Comparison of ENCODE assay signal across 1 cellular context in the genomic region with DNA sequence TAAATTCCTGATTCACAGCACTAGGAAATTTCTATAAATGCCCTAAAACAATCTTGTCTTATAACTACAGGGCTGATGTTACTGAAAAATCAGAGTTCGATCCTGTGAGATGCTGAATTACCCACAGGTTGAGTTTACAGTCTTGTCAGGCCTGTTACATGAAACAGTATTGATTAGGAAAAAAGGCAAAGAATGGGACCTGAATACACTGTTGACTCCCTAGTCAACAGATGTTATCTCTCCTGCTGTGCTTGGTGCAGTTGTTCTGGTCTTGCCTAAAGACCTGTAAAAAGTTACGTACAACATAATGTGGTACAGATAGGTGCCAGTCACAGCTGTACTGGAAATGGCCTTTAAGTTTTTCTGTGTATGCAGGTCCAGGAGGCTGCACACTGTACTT.
TF ChIP-seq lines count a peak whose summit lies in the region.

No MANE protein-coding gene starts in this region.

TF ChIP-seq in HepG2, 621 proteins besides CTCF, POLR2A, EP300 and RAD21 (continued from another document and continues in another):
- TF ChIP-seq, protein P1, sequence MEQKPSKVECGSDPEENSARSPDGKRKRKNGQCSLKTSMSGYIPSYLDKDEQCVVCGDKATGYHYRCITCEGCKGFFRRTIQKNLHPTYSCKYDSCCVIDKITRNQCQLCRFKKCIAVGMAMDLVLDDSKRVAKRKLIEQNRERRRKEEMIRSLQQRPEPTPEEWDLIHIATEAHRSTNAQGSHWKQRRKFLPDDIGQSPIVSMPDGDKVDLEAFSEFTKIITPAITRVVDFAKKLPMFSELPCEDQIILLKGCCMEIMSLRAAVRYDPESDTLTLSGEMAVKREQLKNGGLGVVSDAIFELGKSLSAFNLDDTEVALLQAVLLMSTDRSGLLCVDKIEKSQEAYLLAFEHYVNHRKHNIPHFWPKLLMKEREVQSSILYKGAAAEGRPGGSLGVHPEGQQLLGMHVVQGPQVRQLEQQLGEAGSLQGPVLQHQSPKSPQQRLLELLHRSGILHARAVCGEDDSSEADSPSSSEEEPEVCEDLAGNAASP (CRISPR knock-in tag; IDR thresholded peaks at IDR 0.05; ENCODE audit: borderline replicate concordance) = no peak
- TF ChIP-seq KAT2B (IDR thresholded peaks at IDR 0.05; ENCODE audit: borderline replicate concordance, low read depth, low read length) (no peak), ZNF766 (CRISPR knock-in tag; IDR thresholded peaks at IDR 0.05; ENCODE audit: borderline replicate concordance) (no peak), ZNF234 (CRISPR knock-in tag; conservative IDR thresholded peaks at IDR 0.05) (no peak), ATF7 (IDR thresholded peaks at IDR 0.05) (no peak), ATF7 (CRISPR knock-in tag; IDR thresholded peaks at IDR 0.05) (no peak), TCF7 (IDR thresholded peaks at IDR 0.05; ENCODE audit: low read depth) (no peak), ZNF451 (CRISPR knock-in tag; IDR thresholded peaks at IDR 0.05) (no peak), ZNF33A (CRISPR knock-in tag; IDR thresholded peaks at IDR 0.05; ENCODE audit: borderline replicate concordance) (no peak), SNAPC5 (CRISPR knock-in tag; IDR thresholded peaks at IDR 0.05; ENCODE audit: borderline replicate concordance) (no peak), BCL6 (CRISPR knock-in tag; IDR thresholded peaks at IDR 0.05) (0 out of 2 replicates have a peak, but pooled peaks have one; percentile 10), SNRNP70 (IDR thresholded peaks at IDR 0.05; ENCODE audit: low read depth, low read length) (no peak), ZNF598 (CRISPR knock-in tag; IDR thresholded peaks at IDR 0.05; ENCODE audit: borderline replicate concordance) (no peak), CSRNP2 (CRISPR knock-in tag; conservative IDR thresholded peaks at IDR 0.05; ENCODE audit: low read depth) (no peak), ZFP82 (CRISPR knock-in tag; IDR thresholded peaks at IDR 0.05; ENCODE audit: borderline replicate concordance) (no peak), MZF1 (CRISPR knock-in tag; IDR thresholded peaks at IDR 0.05; ENCODE audit: borderline replicate concordance) (no peak), HMG20B (CRISPR knock-in tag; conservative IDR thresholded peaks at IDR 0.05) (no peak), ARNT2 (CRISPR knock-in tag; IDR thresholded peaks at IDR 0.05; ENCODE audit: low read depth) (no peak), SAFB2 (CRISPR knock-in tag; IDR thresholded peaks at IDR 0.05; ENCODE audit: borderline replicate concordance, low read depth) (no peak), ZNF564 (CRISPR knock-in tag; IDR thresholded peaks at IDR 0.05) (no peak), RFXANK (CRISPR knock-in tag; IDR thresholded peaks at IDR 0.05) (no peak), NR2F1 (CRISPR knock-in tag; IDR thresholded peaks at IDR 0.05) (no peak), SNAI1 (CRISPR knock-in tag; IDR thresholded peaks at IDR 0.05; ENCODE audit: borderline replicate concordance) (no peak), ZNF30 (CRISPR knock-in tag; IDR thresholded peaks at IDR 0.05) (no peak), SOX6 (IDR thresholded peaks at IDR 0.05) (no peak), SOX6 (CRISPR knock-in tag; IDR thresholded peaks at IDR 0.05) (peak; percentile 53), SRF (IDR thresholded peaks at IDR 0.05; ENCODE audit: low read depth, low read length) (no peak), JUNB (CRISPR knock-in tag; IDR thresholded peaks at IDR 0.05; ENCODE audit: borderline replicate concordance) (no peak), ZNF296 (CRISPR knock-in tag; conservative IDR thresholded peaks at IDR 0.05) (no peak), ZBTB34 (CRISPR knock-in tag; IDR thresholded peaks at IDR 0.05) (no peak), TEAD2 (CRISPR knock-in tag; IDR thresholded peaks at IDR 0.05) (no peak), FOXP1 (IDR thresholded peaks at IDR 0.05) (no peak), FOXP1 (CRISPR knock-in tag; IDR thresholded peaks at IDR 0.05) (peak; percentile 53), ZNF367 (CRISPR knock-in tag; IDR thresholded peaks at IDR 0.05; ENCODE audit: borderline replicate concordance) (no peak), ATF2 (CRISPR knock-in tag; IDR thresholded peaks at IDR 0.05) (no peak), ZNF644 (CRISPR knock-in tag; IDR thresholded peaks at IDR 0.05; ENCODE audit: low read depth) (no peak), FOXJ3 (CRISPR knock-in tag; IDR thresholded peaks at IDR 0.05; ENCODE audit: borderline replicate concordance) (peak; percentile 59; the same call in 1 of the 2 replicates), PPARG (CRISPR knock-in tag; conservative IDR thresholded peaks at IDR 0.05) (no peak), DDIT3 (CRISPR knock-in tag; IDR thresholded peaks at IDR 0.05) (no peak), SYNCRIP (IDR thresholded peaks at IDR 0.05; ENCODE audit: insufficient read depth, low read depth, low read length) (no peak), DMAP1 (CRISPR knock-in tag; IDR thresholded peaks at IDR 0.05) (no peak), TBL1XR1 (IDR thresholded peaks at IDR 0.05; ENCODE audit: borderline replicate concordance, low read length, partially characterized antibody) (no peak), SP5 (CRISPR knock-in tag; IDR thresholded peaks at IDR 0.05; ENCODE audit: borderline replicate concordance, low read depth) (no peak), THAP8 (CRISPR knock-in tag; IDR thresholded peaks at IDR 0.05; ENCODE audit: borderline replicate concordance) (no peak), FIP1L1 (IDR thresholded peaks at IDR 0.05; ENCODE audit: borderline replicate concordance, insufficient read depth, low read depth, low read length) (no peak), ZNF792 (CRISPR knock-in tag; IDR thresholded peaks at IDR 0.05) (no peak)
- TF ChIP-seq, protein P2, sequence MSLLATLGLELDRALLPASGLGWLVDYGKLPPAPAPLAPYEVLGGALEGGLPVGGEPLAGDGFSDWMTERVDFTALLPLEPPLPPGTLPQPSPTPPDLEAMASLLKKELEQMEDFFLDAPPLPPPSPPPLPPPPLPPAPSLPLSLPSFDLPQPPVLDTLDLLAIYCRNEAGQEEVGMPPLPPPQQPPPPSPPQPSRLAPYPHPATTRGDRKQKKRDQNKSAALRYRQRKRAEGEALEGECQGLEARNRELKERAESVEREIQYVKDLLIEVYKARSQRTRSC (CRISPR knock-in tag; IDR thresholded peaks at IDR 0.05; ENCODE audit: low read depth) = no peak
- TF ChIP-seq, protein P3, sequence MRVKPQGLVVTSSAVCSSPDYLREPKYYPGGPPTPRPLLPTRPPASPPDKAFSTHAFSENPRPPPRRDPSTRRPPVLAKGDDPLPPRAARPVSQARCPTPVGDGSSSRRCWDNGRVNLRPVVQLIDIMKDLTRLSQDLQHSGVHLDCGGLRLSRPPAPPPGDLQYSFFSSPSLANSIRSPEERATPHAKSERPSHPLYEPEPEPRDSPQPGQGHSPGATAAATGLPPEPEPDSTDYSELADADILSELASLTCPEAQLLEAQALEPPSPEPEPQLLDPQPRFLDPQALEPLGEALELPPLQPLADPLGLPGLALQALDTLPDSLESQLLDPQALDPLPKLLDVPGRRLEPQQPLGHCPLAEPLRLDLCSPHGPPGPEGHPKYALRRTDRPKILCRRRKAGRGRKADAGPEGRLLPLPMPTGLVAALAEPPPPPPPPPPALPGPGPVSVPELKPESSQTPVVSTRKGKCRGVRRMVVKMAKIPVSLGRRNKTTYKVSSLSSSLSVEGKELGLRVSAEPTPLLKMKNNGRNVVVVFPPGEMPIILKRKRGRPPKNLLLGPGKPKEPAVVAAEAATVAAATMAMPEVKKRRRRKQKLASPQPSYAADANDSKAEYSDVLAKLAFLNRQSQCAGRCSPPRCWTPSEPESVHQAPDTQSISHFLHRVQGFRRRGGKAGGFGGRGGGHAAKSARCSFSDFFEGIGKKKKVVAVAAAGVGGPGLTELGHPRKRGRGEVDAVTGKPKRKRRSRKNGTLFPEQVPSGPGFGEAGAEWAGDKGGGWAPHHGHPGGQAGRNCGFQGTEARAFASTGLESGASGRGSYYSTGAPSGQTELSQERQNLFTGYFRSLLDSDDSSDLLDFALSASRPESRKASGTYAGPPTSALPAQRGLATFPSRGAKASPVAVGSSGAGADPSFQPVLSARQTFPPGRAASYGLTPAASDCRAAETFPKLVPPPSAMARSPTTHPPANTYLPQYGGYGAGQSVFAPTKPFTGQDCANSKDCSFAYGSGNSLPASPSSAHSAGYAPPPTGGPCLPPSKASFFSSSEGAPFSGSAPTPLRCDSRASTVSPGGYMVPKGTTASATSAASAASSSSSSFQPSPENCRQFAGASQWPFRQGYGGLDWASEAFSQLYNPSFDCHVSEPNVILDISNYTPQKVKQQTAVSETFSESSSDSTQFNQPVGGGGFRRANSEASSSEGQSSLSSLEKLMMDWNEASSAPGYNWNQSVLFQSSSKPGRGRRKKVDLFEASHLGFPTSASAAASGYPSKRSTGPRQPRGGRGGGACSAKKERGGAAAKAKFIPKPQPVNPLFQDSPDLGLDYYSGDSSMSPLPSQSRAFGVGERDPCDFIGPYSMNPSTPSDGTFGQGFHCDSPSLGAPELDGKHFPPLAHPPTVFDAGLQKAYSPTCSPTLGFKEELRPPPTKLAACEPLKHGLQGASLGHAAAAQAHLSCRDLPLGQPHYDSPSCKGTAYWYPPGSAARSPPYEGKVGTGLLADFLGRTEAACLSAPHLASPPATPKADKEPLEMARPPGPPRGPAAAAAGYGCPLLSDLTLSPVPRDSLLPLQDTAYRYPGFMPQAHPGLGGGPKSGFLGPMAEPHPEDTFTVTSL (CRISPR knock-in tag; IDR thresholded peaks at IDR 0.05; ENCODE audit: borderline replicate concordance) = peak; percentile 59
- TF ChIP-seq, protein P4, sequence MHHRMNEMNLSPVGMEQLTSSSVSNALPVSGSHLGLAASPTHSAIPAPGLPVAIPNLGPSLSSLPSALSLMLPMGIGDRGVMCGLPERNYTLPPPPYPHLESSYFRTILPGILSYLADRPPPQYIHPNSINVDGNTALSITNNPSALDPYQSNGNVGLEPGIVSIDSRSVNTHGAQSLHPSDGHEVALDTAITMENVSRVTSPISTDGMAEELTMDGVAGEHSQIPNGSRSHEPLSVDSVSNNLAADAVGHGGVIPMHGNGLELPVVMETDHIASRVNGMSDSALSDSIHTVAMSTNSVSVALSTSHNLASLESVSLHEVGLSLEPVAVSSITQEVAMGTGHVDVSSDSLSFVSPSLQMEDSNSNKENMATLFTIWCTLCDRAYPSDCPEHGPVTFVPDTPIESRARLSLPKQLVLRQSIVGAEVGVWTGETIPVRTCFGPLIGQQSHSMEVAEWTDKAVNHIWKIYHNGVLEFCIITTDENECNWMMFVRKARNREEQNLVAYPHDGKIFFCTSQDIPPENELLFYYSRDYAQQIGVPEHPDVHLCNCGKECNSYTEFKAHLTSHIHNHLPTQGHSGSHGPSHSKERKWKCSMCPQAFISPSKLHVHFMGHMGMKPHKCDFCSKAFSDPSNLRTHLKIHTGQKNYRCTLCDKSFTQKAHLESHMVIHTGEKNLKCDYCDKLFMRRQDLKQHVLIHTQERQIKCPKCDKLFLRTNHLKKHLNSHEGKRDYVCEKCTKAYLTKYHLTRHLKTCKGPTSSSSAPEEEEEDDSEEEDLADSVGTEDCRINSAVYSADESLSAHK (CRISPR knock-in tag; IDR thresholded peaks at IDR 0.05; ENCODE audit: borderline replicate concordance) = no peak
